ENCODE assay signal across 1 cellular context in the genomic region with DNA sequence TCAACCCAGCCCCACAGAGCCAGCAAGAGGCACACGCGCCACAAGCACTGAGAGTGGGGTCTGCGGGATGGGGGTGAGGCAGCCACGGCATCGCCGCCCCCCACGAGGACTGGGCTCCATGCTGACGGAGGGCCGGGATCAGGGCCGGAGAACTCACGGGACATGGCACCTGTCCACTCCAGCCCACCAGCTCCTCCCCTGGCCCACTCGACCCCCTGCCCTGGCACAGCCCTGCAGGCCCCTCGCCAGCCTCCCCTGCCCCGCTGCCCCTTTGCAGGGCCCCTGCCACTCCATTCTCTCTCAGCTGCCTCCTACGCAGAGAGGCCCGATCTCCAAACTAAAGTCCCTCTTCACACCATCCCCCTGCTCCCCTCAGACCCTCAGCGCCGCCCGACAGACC.
TF ChIP-seq lines count a peak whose summit lies in the region.

No MANE protein-coding gene starts in this region.

TF ChIP-seq in GM23338, 12 proteins besides CTCF, POLR2A, EP300 and RAD21 (continued from another document):
- TF ChIP-seq, protein P1, sequence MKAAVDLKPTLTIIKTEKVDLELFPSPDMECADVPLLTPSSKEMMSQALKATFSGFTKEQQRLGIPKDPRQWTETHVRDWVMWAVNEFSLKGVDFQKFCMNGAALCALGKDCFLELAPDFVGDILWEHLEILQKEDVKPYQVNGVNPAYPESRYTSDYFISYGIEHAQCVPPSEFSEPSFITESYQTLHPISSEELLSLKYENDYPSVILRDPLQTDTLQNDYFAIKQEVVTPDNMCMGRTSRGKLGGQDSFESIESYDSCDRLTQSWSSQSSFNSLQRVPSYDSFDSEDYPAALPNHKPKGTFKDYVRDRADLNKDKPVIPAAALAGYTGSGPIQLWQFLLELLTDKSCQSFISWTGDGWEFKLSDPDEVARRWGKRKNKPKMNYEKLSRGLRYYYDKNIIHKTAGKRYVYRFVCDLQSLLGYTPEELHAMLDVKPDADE (IDR thresholded peaks at IDR 0.05), result no peak
- TF ChIP-seq, protein P2, sequence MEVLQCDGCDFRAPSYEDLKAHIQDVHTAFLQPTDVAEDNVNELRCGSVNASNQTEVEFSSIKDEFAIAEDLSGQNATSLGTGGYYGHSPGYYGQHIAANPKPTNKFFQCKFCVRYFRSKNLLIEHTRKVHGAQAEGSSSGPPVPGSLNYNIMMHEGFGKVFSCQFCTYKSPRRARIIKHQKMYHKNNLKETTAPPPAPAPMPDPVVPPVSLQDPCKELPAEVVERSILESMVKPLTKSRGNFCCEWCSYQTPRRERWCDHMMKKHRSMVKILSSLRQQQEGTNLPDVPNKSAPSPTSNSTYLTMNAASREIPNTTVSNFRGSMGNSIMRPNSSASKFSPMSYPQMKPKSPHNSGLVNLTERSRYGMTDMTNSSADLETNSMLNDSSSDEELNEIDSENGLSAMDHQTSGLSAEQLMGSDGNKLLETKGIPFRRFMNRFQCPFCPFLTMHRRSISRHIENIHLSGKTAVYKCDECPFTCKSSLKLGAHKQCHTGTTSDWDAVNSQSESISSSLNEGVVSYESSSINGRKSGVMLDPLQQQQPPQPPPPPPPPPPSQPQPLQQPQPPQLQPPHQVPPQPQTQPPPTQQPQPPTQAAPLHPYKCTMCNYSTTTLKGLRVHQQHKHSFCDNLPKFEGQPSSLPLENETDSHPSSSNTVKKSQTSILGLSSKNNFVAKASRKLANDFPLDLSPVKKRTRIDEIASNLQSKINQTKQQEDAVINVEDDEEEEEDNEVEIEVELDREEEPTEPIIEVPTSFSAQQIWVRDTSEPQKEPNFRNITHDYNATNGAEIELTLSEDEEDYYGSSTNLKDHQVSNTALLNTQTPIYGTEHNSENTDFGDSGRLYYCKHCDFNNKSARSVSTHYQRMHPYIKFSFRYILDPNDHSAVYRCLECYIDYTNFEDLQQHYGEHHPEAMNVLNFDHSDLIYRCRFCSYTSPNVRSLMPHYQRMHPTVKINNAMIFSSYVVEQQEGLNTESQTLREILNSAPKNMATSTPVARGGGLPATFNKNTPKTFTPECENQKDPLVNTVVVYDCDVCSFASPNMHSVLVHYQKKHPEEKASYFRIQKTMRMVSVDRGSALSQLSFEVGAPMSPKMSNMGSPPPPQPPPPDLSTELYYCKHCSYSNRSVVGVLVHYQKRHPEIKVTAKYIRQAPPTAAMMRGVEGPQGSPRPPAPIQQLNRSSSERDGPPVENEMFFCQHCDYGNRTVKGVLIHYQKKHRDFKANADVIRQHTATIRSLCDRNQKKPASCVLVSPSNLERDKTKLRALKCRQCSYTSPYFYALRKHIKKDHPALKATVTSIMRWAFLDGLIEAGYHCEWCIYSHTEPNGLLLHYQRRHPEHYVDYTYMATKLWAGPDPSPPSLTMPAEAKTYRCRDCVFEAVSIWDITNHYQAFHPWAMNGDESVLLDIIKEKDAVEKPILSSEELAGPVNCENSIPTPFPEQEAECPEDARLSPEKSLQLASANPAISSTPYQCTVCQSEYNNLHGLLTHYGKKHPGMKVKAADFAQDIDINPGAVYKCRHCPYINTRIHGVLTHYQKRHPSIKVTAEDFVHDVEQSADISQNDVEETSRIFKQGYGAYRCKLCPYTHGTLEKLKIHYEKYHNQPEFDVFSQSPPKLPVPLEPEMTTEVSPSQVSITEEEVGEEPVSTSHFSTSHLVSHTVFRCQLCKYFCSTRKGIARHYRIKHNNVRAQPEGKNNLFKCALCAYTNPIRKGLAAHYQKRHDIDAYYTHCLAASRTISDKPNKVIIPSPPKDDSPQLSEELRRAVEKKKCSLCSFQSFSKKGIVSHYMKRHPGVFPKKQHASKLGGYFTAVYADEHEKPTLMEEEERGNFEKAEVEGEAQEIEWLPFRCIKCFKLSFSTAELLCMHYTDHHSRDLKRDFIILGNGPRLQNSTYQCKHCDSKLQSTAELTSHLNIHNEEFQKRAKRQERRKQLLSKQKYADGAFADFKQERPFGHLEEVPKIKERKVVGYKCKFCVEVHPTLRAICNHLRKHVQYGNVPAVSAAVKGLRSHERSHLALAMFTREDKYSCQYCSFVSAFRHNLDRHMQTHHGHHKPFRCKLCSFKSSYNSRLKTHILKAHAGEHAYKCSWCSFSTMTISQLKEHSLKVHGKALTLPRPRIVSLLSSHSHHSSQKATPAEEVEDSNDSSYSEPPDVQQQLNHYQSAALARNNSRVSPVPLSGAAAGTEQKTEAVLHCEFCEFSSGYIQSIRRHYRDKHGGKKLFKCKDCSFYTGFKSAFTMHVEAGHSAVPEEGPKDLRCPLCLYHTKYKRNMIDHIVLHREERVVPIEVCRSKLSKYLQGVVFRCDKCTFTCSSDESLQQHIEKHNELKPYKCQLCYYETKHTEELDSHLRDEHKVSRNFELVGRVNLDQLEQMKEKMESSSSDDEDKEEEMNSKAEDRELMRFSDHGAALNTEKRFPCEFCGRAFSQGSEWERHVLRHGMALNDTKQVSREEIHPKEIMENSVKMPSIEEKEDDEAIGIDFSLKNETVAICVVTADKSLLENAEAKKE (CRISPR knock-in tag; IDR thresholded peaks at IDR 0.05), result no peak
- no peak for TF ChIP-seq EZH2phosphoT487 (IDR thresholded peaks at IDR 0.05; ENCODE audit: unreplicated experiment)
